1 cellular context compared by ENCODE assay signal in the genomic region with DNA sequence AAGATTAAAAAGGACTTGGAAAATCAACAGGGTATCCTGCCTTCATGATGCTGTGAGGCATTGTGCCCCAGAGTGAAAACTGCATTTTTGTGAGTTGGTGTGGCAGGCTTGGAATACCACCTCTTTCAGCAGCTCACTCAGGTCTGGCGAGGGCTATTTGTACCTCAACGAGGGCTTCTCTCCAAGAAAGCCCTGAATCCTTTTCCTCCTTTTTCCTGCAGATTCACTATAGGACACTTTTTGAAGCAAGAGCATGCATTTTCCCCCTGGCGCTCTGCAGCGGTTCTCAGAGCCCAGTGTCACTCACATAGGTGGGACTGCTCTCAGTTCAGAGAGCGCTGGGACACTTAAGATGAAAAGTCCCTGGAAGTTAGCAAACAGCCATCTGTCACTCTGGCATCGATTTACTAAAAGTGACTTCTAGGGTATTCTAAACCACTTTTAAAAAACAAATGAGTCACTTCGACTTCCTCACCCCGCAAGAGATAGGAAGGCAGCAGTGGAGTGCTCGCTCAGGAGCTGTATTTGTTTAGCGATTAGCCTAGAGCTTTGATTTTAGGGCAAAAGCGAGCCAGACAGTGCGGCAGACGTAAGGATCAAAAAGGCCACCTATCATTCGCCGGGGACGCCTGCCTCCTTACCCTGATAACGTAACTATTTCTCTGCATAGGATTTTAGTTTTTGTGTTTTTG.
TF ChIP-seq lines count a peak whose summit lies in the region.

No MANE protein-coding gene starts in this region.

TF ChIP-seq in HepG2, 621 proteins besides CTCF, POLR2A, EP300 and RAD21 (continued from another document and continues in another):
- TF ChIP-seq, protein P1, sequence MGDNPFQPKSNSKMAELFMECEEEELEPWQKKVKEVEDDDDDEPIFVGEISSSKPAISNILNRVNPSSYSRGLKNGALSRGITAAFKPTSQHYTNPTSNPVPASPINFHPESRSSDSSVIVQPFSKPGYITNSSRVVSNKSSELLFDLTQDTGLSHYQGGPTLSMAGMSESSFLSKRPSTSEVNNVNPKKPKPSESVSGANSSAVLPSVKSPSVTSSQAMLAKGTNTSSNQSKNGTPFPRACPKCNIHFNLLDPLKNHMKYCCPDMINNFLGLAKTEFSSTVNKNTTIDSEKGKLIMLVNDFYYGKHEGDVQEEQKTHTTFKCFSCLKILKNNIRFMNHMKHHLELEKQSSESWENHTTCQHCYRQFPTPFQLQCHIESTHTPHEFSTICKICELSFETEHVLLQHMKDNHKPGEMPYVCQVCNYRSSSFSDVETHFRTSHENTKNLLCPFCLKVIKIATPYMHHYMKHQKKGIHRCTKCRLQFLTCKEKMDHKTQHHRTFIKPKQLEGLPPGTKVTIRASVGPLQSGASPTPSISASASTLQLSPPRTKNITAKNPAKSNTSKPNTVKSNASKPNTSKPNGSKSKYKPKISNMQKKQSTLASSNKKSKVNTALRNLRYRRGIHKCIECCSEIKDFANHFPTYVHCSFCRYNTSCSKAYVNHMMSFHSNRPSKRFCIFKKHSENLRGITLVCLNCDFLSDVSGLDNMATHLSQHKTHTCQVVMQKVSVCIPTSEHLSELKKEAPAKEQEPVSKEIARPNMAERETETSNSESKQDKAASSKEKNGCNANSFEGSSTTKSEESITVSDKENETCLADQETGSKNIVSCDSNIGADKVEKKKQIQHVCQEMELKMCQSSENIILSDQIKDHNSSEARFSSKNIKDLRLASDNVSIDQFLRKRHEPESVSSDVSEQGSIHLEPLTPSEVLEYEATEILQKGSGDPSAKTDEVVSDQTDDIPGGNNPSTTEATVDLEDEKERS (CRISPR knock-in tag; IDR thresholded peaks at IDR 0.05), result no peak
- TF ChIP-seq ZNF781 (CRISPR knock-in tag; IDR thresholded peaks at IDR 0.05; ENCODE audit: borderline replicate concordance, not compliant biosample characterization) (no peak), ZNF577 (CRISPR knock-in tag; IDR thresholded peaks at IDR 0.05; ENCODE audit: borderline replicate concordance, low read depth) (no peak), ZNF567 (CRISPR knock-in tag; IDR thresholded peaks at IDR 0.05; ENCODE audit: borderline replicate concordance) (no peak), JUN (CRISPR knock-in tag; IDR thresholded peaks at IDR 0.05) (peak; percentile 96), ZIK1 (CRISPR knock-in tag; IDR thresholded peaks at IDR 0.05; ENCODE audit: borderline replicate concordance, low read depth) (no peak), HDAC6 (IDR thresholded peaks at IDR 0.05; ENCODE audit: low read depth, low read length) (no peak), ZNF839 (CRISPR knock-in tag; IDR thresholded peaks at IDR 0.05; ENCODE audit: borderline replicate concordance) (no peak), ZNF569 (CRISPR knock-in tag; IDR thresholded peaks at IDR 0.05; ENCODE audit: borderline replicate concordance) (no peak), ATAD3A (CRISPR knock-in tag; IDR thresholded peaks at IDR 0.05) (no peak), SNAI1 (CRISPR knock-in tag; IDR thresholded peaks at IDR 0.05; ENCODE audit: borderline replicate concordance) (no peak), ZBTB42 (CRISPR knock-in tag; IDR thresholded peaks at IDR 0.05) (no peak), PLRG1 (conservative IDR thresholded peaks at IDR 0.05) (no peak), ZNF17 (CRISPR knock-in tag; IDR thresholded peaks at IDR 0.05) (no peak), CREB1 (IDR thresholded peaks at IDR 0.05) (no peak), CREB1 (CRISPR knock-in tag; IDR thresholded peaks at IDR 0.05) (peak; percentile 64), ZKSCAN8 (CRISPR knock-in tag; IDR thresholded peaks at IDR 0.05; ENCODE audit: borderline replicate concordance) (0 out of 2 replicates have a peak, but pooled peaks have one; percentile 24), ZNF713 (CRISPR knock-in tag; IDR thresholded peaks at IDR 0.05) (no peak), ZNF292 (CRISPR knock-in tag; IDR thresholded peaks at IDR 0.05; ENCODE audit: borderline replicate concordance, low read depth) (peak; percentile 59; the same call in 1 of the 2 replicates), ZNF354B (CRISPR knock-in tag; IDR thresholded peaks at IDR 0.05) (no peak), STAT5B (CRISPR knock-in tag; IDR thresholded peaks at IDR 0.05) (no peak; the same call in 1 of the 2 replicates), NFIC (IDR thresholded peaks at IDR 0.05; ENCODE audit: low read length) (peak; percentile 92), ZNF644 (CRISPR knock-in tag; IDR thresholded peaks at IDR 0.05; ENCODE audit: low read depth) (no peak), ZNF501 (CRISPR knock-in tag; IDR thresholded peaks at IDR 0.05) (peak; percentile 76; the same call in 1 of the 2 replicates), U2AF1 (optimal IDR thresholded peaks at IDR 0.05; ENCODE audit: low read depth, low read length) (no peak), ZNF572 (CRISPR knock-in tag; IDR thresholded peaks at IDR 0.05) (no peak), CHD2 (IDR thresholded peaks at IDR 0.05; ENCODE audit: low read depth, low read length) (no peak), HOXA3 (CRISPR knock-in tag; IDR thresholded peaks at IDR 0.05) (peak; percentile 37; the same call in 1 of the 2 replicates), ZNF530 (CRISPR knock-in tag; IDR thresholded peaks at IDR 0.05; ENCODE audit: low read depth) (no peak), ZFP37 (CRISPR knock-in tag; IDR thresholded peaks at IDR 0.05; ENCODE audit: borderline replicate concordance) (no peak), ZNF253 (CRISPR knock-in tag; IDR thresholded peaks at IDR 0.05; ENCODE audit: borderline replicate concordance) (no peak), ZNF510 (CRISPR knock-in tag; IDR thresholded peaks at IDR 0.05; ENCODE audit: low read depth) (no peak), AGO1 (IDR thresholded peaks at IDR 0.05; ENCODE audit: low read depth, low read length, poor library complexity, severe bottlenecking) (no peak), ZNF343 (CRISPR knock-in tag; IDR thresholded peaks at IDR 0.05) (no peak), SMARCE1 (IDR thresholded peaks at IDR 0.05; ENCODE audit: borderline replicate concordance) (no peak), FOSL2 (CRISPR knock-in tag; IDR thresholded peaks at IDR 0.05) (peak; percentile 99), ZNF124 (CRISPR knock-in tag; IDR thresholded peaks at IDR 0.05) (0 out of 2 replicates have a peak, but pooled peaks have one; percentile 21), ZNF263 (CRISPR knock-in tag; IDR thresholded peaks at IDR 0.05) (0 out of 2 replicates have a peak, but pooled peaks have one; percentile 12), ZNF543 (CRISPR knock-in tag; IDR thresholded peaks at IDR 0.05) (no peak)
- TF ChIP-seq, protein P2, sequence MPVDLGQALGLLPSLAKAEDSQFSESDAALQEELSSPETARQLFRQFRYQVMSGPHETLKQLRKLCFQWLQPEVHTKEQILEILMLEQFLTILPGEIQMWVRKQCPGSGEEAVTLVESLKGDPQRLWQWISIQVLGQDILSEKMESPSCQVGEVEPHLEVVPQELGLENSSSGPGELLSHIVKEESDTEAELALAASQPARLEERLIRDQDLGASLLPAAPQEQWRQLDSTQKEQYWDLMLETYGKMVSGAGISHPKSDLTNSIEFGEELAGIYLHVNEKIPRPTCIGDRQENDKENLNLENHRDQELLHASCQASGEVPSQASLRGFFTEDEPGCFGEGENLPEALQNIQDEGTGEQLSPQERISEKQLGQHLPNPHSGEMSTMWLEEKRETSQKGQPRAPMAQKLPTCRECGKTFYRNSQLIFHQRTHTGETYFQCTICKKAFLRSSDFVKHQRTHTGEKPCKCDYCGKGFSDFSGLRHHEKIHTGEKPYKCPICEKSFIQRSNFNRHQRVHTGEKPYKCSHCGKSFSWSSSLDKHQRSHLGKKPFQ (CRISPR knock-in tag; IDR thresholded peaks at IDR 0.05; ENCODE audit: insufficient replicate concordance), result peak; percentile 65
- TF ChIP-seq, protein P3, sequence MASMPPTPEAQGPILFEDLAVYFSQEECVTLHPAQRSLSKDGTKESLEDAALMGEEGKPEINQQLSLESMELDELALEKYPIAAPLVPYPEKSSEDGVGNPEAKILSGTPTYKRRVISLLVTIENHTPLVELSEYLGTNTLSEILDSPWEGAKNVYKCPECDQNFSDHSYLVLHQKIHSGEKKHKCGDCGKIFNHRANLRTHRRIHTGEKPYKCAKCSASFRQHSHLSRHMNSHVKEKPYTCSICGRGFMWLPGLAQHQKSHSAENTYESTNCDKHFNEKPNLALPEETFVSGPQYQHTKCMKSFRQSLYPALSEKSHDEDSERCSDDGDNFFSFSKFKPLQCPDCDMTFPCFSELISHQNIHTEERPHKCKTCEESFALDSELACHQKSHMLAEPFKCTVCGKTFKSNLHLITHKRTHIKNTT (CRISPR knock-in tag; IDR thresholded peaks at IDR 0.05), result no peak
- TF ChIP-seq, protein P4, sequence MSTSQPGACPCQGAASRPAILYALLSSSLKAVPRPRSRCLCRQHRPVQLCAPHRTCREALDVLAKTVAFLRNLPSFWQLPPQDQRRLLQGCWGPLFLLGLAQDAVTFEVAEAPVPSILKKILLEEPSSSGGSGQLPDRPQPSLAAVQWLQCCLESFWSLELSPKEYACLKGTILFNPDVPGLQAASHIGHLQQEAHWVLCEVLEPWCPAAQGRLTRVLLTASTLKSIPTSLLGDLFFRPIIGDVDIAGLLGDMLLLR (CRISPR knock-in tag; IDR thresholded peaks at IDR 0.05), result no peak
- TF ChIP-seq, protein P5, sequence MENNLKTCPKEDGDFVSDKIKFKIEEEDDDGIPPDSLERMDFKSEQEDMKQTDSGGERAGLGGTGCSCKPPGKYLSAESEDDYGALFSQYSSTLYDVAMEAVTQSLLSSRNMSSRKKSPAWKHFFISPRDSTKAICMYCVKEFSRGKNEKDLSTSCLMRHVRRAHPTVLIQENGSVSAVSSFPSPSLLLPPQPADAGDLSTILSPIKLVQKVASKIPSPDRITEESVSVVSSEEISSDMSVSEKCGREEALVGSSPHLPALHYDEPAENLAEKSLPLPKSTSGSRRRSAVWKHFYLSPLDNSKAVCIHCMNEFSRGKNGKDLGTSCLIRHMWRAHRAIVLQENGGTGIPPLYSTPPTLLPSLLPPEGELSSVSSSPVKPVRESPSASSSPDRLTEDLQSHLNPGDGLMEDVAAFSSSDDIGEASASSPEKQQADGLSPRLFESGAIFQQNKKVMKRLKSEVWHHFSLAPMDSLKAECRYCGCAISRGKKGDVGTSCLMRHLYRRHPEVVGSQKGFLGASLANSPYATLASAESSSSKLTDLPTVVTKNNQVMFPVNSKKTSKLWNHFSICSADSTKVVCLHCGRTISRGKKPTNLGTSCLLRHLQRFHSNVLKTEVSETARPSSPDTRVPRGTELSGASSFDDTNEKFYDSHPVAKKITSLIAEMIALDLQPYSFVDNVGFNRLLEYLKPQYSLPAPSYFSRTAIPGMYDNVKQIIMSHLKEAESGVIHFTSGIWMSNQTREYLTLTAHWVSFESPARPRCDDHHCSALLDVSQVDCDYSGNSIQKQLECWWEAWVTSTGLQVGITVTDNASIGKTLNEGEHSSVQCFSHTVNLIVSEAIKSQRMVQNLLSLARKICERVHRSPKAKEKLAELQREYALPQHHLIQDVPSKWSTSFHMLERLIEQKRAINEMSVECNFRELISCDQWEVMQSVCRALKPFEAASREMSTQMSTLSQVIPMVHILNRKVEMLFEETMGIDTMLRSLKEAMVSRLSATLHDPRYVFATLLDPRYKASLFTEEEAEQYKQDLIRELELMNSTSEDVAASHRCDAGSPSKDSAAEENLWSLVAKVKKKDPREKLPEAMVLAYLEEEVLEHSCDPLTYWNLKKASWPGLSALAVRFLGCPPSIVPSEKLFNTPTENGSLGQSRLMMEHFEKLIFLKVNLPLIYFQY (CRISPR knock-in tag; IDR thresholded peaks at IDR 0.05; ENCODE audit: borderline replicate concordance), result peak; percentile 47; the same call in 1 of the 2 replicates
- TF ChIP-seq, protein P6, sequence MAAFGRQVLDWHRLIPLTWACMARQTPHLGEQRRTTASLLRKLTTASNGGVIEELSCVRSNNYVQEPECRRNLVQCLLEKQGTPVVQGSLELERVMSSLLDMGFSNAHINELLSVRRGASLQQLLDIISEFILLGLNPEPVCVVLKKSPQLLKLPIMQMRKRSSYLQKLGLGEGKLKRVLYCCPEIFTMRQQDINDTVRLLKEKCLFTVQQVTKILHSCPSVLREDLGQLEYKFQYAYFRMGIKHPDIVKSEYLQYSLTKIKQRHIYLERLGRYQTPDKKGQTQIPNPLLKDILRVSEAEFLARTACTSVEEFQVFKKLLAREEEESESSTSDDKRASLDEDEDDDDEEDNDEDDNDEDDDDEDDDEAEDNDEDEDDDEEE (CRISPR knock-in tag; IDR thresholded peaks at IDR 0.05), result no peak
- TF ChIP-seq, protein P7, sequence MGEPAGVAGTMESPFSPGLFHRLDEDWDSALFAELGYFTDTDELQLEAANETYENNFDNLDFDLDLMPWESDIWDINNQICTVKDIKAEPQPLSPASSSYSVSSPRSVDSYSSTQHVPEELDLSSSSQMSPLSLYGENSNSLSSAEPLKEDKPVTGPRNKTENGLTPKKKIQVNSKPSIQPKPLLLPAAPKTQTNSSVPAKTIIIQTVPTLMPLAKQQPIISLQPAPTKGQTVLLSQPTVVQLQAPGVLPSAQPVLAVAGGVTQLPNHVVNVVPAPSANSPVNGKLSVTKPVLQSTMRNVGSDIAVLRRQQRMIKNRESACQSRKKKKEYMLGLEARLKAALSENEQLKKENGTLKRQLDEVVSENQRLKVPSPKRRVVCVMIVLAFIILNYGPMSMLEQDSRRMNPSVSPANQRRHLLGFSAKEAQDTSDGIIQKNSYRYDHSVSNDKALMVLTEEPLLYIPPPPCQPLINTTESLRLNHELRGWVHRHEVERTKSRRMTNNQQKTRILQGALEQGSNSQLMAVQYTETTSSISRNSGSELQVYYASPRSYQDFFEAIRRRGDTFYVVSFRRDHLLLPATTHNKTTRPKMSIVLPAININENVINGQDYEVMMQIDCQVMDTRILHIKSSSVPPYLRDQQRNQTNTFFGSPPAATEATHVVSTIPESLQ (CRISPR knock-in tag; conservative IDR thresholded peaks at IDR 0.05), result no peak
- TF ChIP-seq, protein P8, sequence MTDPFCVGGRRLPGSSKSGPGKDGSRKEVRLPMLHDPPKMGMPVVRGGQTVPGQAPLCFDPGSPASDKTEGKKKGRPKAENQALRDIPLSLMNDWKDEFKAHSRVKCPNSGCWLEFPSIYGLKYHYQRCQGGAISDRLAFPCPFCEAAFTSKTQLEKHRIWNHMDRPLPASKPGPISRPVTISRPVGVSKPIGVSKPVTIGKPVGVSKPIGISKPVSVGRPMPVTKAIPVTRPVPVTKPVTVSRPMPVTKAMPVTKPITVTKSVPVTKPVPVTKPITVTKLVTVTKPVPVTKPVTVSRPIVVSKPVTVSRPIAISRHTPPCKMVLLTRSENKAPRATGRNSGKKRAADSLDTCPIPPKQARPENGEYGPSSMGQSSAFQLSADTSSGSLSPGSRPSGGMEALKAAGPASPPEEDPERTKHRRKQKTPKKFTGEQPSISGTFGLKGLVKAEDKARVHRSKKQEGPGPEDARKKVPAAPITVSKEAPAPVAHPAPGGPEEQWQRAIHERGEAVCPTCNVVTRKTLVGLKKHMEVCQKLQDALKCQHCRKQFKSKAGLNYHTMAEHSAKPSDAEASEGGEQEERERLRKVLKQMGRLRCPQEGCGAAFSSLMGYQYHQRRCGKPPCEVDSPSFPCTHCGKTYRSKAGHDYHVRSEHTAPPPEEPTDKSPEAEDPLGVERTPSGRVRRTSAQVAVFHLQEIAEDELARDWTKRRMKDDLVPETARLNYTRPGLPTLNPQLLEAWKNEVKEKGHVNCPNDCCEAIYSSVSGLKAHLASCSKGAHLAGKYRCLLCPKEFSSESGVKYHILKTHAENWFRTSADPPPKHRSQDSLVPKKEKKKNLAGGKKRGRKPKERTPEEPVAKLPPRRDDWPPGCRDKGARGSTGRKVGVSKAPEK (CRISPR knock-in tag; IDR thresholded peaks at IDR 0.05; ENCODE audit: borderline replicate concordance), result no peak
- TF ChIP-seq, protein P9, sequence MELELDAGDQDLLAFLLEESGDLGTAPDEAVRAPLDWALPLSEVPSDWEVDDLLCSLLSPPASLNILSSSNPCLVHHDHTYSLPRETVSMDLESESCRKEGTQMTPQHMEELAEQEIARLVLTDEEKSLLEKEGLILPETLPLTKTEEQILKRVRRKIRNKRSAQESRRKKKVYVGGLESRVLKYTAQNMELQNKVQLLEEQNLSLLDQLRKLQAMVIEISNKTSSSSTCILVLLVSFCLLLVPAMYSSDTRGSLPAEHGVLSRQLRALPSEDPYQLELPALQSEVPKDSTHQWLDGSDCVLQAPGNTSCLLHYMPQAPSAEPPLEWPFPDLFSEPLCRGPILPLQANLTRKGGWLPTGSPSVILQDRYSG (CRISPR knock-in tag; IDR thresholded peaks at IDR 0.05), result no peak
